ENCODE assay signal across 10 cellular contexts in genomic region chrX:53280316-53280702, GRCh38. TPM values are rescaled to one million over a fixed set of nuclear protein-coding genes. Genes with fewer than 3 reads are reported as not detected.
DNase-seq lines count a peak whose midpoint lies in the region; ATAC-seq and TF ChIP-seq lines count a peak whose summit lies in the region.
"Had no signal": no experiment of that assay in that cellular context is flagged by ENCODE, and none has a peak within 500 bp of the region (broad histone marks: within the 10 kb centered on the region; RNA-seq: fewer than 3 reads in every experiment).

No MANE protein-coding gene starts in this region.

- CTCF ChIA-PET in activated CD8-positive, alpha-beta memory T cell treated with anti-CD3 and anti-CD28 coated beads, Interleukin-2, amount 10 ng/mL, durations not matched to agents 7 days and 5 days (lab: Charles Lee): interaction anchor here (3.3 kb wide), 1 partner anchor 37 kb away, joined by 10 read pairs; no protein-coding TSS in a partner anchor

- ATAC-seq in activated CD8-positive, alpha-beta memory T cell treated with anti-CD3 and anti-CD28 coated beads, Interleukin-2, amount 10 ng/mL, durations not matched to agents 7 days and 5 days: peak; percentile 27
- ATAC-seq in HG03196 (IDR thresholded peaks at IDR 0.05; ENCODE audit: unreplicated experiment): no peak

- no peaks in the 10 kb centered on the region for H3K79me2 ChIP-seq in hepatocyte

- no peaks in the 10 kb centered on the region for H3K9me2 ChIP-seq in hepatocyte (replicated peaks; ENCODE audit: insufficient read depth)

- H3K36me3 ChIP-seq in hepatocyte (replicated peaks; ENCODE audit: insufficient read depth, low read depth) (no peaks in the 10 kb centered on the region), subcutaneous abdominal adipose tissue (ENCODE audit: control insufficient read depth in 5 of 5, insufficient read depth in 5 of 5, low read length in 5 of 5) (no peaks in the 10 kb centered on the region)
- H3K36me3 ChIP-seq: SJCRH30 had no signal

- WGBS in hepatocyte (ENCODE audit: low lambda C conversion rate, missing lambda C conversion rate): 65% methylated on average over 4 of the region's 5 CpGs

- peak overlapping the region; percentile 73 for H3K4me2 ChIP-seq in hepatocyte

- no peaks in the 10 kb centered on the region for H3K9me3 Mint-ChIP-seq in activated CD8-positive, alpha-beta memory T cell treated with anti-CD3 and anti-CD28 coated beads, Interleukin-2, amount 10 ng/mL, durations not matched to agents 7 days and 5 days (ENCODE audit: low read depth)

- H3K9ac ChIP-seq in subcutaneous abdominal adipose tissue (ENCODE audit: low read length in 5 of 5): peak overlapping the region in 2 of 5 donors; percentile 62 to 74

- peak overlapping the region; percentile 53 for H3K4me3 Mint-ChIP-seq in activated CD8-positive, alpha-beta memory T cell treated with anti-CD3 and anti-CD28 coated beads, Interleukin-2, amount 10 ng/mL, durations not matched to agents 7 days and 5 days

- H3K27ac ChIP-seq in hepatocyte: no peak overlapping the region
- H3K27ac ChIP-seq in subcutaneous abdominal adipose tissue (ENCODE audit: low read depth, low read length): peak overlapping the region; percentile 78
- H3K27ac ChIP-seq: SJCRH30 had no signal

- peaks cover 9% of the 10 kb centered on the region for H3K4me1 ChIP-seq in hepatocyte (ENCODE audit: insufficient read depth)
- peaks cover 0 to 45% (median 38%) of the 10 kb centered on the region in 5 donors for H3K4me1 ChIP-seq in subcutaneous abdominal adipose tissue (ENCODE audit: control insufficient read depth in 5 of 5, insufficient read depth in 5 of 5, low read length in 5 of 5)
- H3K4me1 ChIP-seq: SJCRH30 had no signal

- no peaks in the 10 kb centered on the region for H3K9me3 ChIP-seq in hepatocyte (ENCODE audit: low read depth)
- H3K9me3 ChIP-seq in subcutaneous abdominal adipose tissue (ENCODE audit: control insufficient read depth in 5 of 5, low read length in 5 of 5): no peaks in the 10 kb centered on the region
- H3K9me3 ChIP-seq: SJCRH30 had no signal

- H3K27me3 ChIP-seq in hepatocyte: no peaks in the 10 kb centered on the region
- H3K27me3 ChIP-seq in subcutaneous abdominal adipose tissue (ENCODE audit: control insufficient read depth in 5 of 5, insufficient read depth in 4 of 5, low read length in 5 of 5): peaks cover 0 to 19% (median 14%) of the 10 kb centered on the region in 5 donors
- H3K27me3 ChIP-seq: SJCRH30 had no signal

- no peak for DNase-seq in activated CD8-positive, alpha-beta memory T cell treated with anti-CD3 and anti-CD28 coated beads, Interleukin-2, amount 10 ng/mL, durations not matched to agents 7 days and 5 days
- DNase-seq in activated CD8-positive, alpha-beta memory T cell treated with anti-CD3 and anti-CD28 coated beads for 24 hours: no peak
- no peak for DNase-seq in hepatocyte (ENCODE audit: low spot score)
- no peak for DNase-seq in NCI-H1694 treated with DMSO at 0.1 percent for 48 hours (lab: John Stamatoyannopoulos, UW)
- no peak for DNase-seq in superior temporal gyrus (ENCODE audit: extremely low spot score)
- DNase-seq: NCI-H1417 treated with DMSO at 0.1 percent for 48 hours had no signal

- H3K27ac Mint-ChIP-seq in activated CD8-positive, alpha-beta memory T cell treated with anti-CD3 and anti-CD28 coated beads, Interleukin-2, amount 10 ng/mL, durations not matched to agents 7 days and 5 days: peak overlapping the region; percentile 62

- peaks cover 11% of the 10 kb centered on the region for H3K4me1 Mint-ChIP-seq in activated CD8-positive, alpha-beta memory T cell treated with anti-CD3 and anti-CD28 coated beads, Interleukin-2, amount 10 ng/mL, durations not matched to agents 7 days and 5 days

- no peak for TF ChIP-seq CTCF in WI38 (IDR thresholded peaks at IDR 0.05; ENCODE audit: low read depth, low read length)
- no peak for TF ChIP-seq CTCF in hepatocyte (IDR thresholded peaks at IDR 0.05; ENCODE audit: poor library complexity)

- H3K36me3 Mint-ChIP-seq in activated CD8-positive, alpha-beta memory T cell treated with anti-CD3 and anti-CD28 coated beads, Interleukin-2, amount 10 ng/mL, durations not matched to agents 7 days and 5 days: no peaks in the 10 kb centered on the region

- H2AFZ ChIP-seq in hepatocyte: no peak overlapping the region

- H3K4me3 ChIP-seq in WI38 (ENCODE audit: low read depth, low read length) (peak overlapping the region; percentile 53), hepatocyte (no peak overlapping the region), subcutaneous abdominal adipose tissue (ENCODE audit: low read depth in 1 of 5, low read length in 5 of 5) (peak overlapping the region; percentile 1 to 60 (median 53))

- no peaks in the 10 kb centered on the region for H4K20me1 ChIP-seq in hepatocyte (ENCODE audit: insufficient read depth, poor library complexity, severe bottlenecking)

- H3K27me3 Mint-ChIP-seq in activated CD8-positive, alpha-beta memory T cell treated with anti-CD3 and anti-CD28 coated beads, Interleukin-2, amount 10 ng/mL, durations not matched to agents 7 days and 5 days: no peaks in the 10 kb centered on the region

RNA-seq across cellular contexts. Expression of gene IQSEC2, which starts 1.1 kb away (rescaled TPM):
- under 1 TPM in 1 of 2 experiments, not detected in 1; 0.40 TPM for total RNA-seq in activated CD8-positive, alpha-beta memory T cell treated with anti-CD3 and anti-CD28 coated beads, Interleukin-2, amount 10 ng/mL, durations not matched to agents 7 days and 5 days
- 7.0 and 8.4 TPM in 2 replicates for total RNA-seq in hepatocyte
- 3.7 and 4.4 TPM in 2 replicates for polyA plus RNA-seq in hepatocyte

RNA-seq across cellular contexts. Expression of gene KDM5C, which starts 55.3 kb away (rescaled TPM):
- 10 to 100 TPM; 91.2 to 93.1 TPM for total RNA-seq in activated CD8-positive, alpha-beta memory T cell treated with anti-CD3 and anti-CD28 coated beads, Interleukin-2, amount 10 ng/mL, durations not matched to agents 7 days and 5 days
- 107 and 144 TPM in 2 replicates for total RNA-seq in hepatocyte
- 74.5 and 85.5 TPM in 2 replicates for polyA plus RNA-seq in hepatocyte
